12 cellular contexts compared by ENCODE assay signal in the genomic region with DNA sequence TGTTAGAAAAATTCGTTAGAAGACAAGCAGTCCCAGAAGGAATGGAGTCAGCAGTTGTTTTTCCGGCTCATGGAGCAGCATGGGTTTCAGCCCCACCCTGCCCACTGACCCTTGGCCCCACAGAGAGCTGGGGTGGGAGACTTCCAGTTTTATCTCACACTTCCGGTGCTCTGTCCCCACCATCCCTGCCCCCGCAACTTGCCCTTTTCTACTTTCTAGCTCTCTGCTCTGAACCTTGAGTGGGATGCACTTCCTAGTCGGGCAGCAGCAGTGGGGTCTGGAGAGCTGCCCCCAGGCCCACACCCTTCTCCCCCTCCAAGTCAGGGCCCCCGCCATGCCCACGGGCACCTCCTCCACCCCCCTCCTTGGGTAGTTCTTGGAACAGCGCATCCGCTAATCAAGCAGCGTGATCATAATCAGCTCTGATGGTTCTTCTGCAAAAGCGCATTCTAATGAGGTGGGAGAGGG.
DNase-seq lines count a peak whose midpoint lies in the region; ATAC-seq and TF ChIP-seq lines count a peak whose summit lies in the region.
"Had no signal": no experiment of that assay in that cellular context is flagged by ENCODE, and none has a peak within 500 bp of the region (broad histone marks: within the 10 kb centered on the region; RNA-seq: fewer than 3 reads in every experiment).

No MANE protein-coding gene starts in this region.

- H3K4me1 ChIP-seq in BLaER1 treated with 17β-estradiol and CSF1 and Interleukin-3, amounts not matched to agents 10 nM and 100 nM = peaks cover 28 to 51% (median 47%) of the 10 kb centered on the region in 10 experiments
- H3K4me1 ChIP-seq: pancreas had no signal

- no peaks in the 10 kb centered on the region for H4K20me1 ChIP-seq in BLaER1 treated with 17β-estradiol and CSF1 and Interleukin-3, amounts not matched to agents 10 nM and 100 nM
- H4K20me1 ChIP-seq in neural cell (ENCODE audit: insufficient read depth) = no peaks in the 10 kb centered on the region

- TF ChIP-seq CTCF in glutamatergic neuron (IDR thresholded peaks at IDR 0.05; ENCODE audit: partially characterized antibody, unreplicated experiment) = no peak
- TF ChIP-seq CTCF in neural cell (IDR thresholded peaks at IDR 0.05; ENCODE audit: poor library complexity, severe bottlenecking) = no peak

- TF ChIP-seq RAD21 in neural cell (conservative IDR thresholded peaks at IDR 0.05) = no peak

- DNase-seq in T-helper 17 cell = no peak
- DNase-seq in glutamatergic neuron = no peak
- DNase-seq in activated CD4-positive, alpha-beta T cell treated with anti-CD3 and anti-CD28 coated beads for 1 hour = no peak
- DNase-seq in OCI-M1 (lab: John Stamatoyannopoulos, UW) = no peak
- DNase-seq in caudate nucleus (lab: John Stamatoyannopoulos, UW) = no peak
- DNase-seq: pancreas had no signal

- no peaks in the 10 kb centered on the region for H3K9me3 ChIP-seq in BLaER1 treated with 17β-estradiol and CSF1 and Interleukin-3, amounts not matched to agents 10 nM and 100 nM (replicated peaks in 1 of 11)
- H3K9me3 ChIP-seq in T-helper 17 cell (ENCODE audit: control insufficient read depth, low read length, poor library complexity, severe bottlenecking) (no peaks in the 10 kb centered on the region), neural cell (ENCODE audit: low read length) (no peaks in the 10 kb centered on the region)
- H3K9me3 ChIP-seq: pancreas had no signal

- H3K4me2 ChIP-seq in BLaER1 treated with 17β-estradiol and CSF1 and Interleukin-3, amounts not matched to agents 10 nM and 100 nM = peak overlapping the region; percentile 80 to 96 (median 91)
- H3K4me2 ChIP-seq in neural cell (ENCODE audit: low read length) = peak overlapping the region; percentile 4

- no peaks in the 10 kb centered on the region for H3K9me2 ChIP-seq in neural cell (ENCODE audit: insufficient read depth, low read length)

- peak overlapping the region in 7 of 11 experiments; percentile 33 to 59 (median 42); a peak in 10 of 22 replicates for H3K9ac ChIP-seq in BLaER1 treated with 17β-estradiol and CSF1 and Interleukin-3, amounts not matched to agents 10 nM and 100 nM
- H3K9ac ChIP-seq in neural cell (ENCODE audit: low read length) = peak overlapping the region; percentile 51

- no peaks in the 10 kb centered on the region for H3K27me3 ChIP-seq in BLaER1 treated with 17β-estradiol and CSF1 and Interleukin-3, amounts not matched to agents 10 nM and 100 nM
- no peaks in the 10 kb centered on the region for H3K27me3 ChIP-seq in neural cell (ENCODE audit: insufficient read depth, low read depth, low read length)
- H3K27me3 ChIP-seq: pancreas had no signal

- peaks cover 9% of the 10 kb centered on the region for H3K9me3 Mint-ChIP-seq in glutamatergic neuron (ENCODE audit: unreplicated experiment)

- peak overlapping the region; percentile 29 for H3K27ac Mint-ChIP-seq in T-helper 17 cell
- peak overlapping the region; percentile 64 for H3K27ac Mint-ChIP-seq in glutamatergic neuron (ENCODE audit: unreplicated experiment)
- H3K27ac Mint-ChIP-seq: activated naive CD8-positive, alpha-beta T cell had no signal

- TF ChIP-seq EP300 in neural cell (conservative IDR thresholded peaks at IDR 0.05; ENCODE audit: poor library complexity, severe bottlenecking) = no peak

- H3K4me1 Mint-ChIP-seq in T-helper 17 cell (no peaks in the 10 kb centered on the region), glutamatergic neuron (ENCODE audit: low read depth, unreplicated experiment) (peaks cover 31% of the 10 kb centered on the region)

- H3K27me3 Mint-ChIP-seq in T-helper 17 cell (peaks cover 55% of the 10 kb centered on the region), glutamatergic neuron (ENCODE audit: unreplicated experiment) (peaks cover 15% of the 10 kb centered on the region)

- H3K36me3 Mint-ChIP-seq in T-helper 17 cell (ENCODE audit: low read depth) = no peaks in the 10 kb centered on the region
- no peaks in the 10 kb centered on the region for H3K36me3 Mint-ChIP-seq in glutamatergic neuron (ENCODE audit: unreplicated experiment)
- H3K36me3 Mint-ChIP-seq: activated naive CD8-positive, alpha-beta T cell had no signal

- H3K27ac ChIP-seq in BLaER1 treated with 17β-estradiol and CSF1 and Interleukin-3, amounts not matched to agents 10 nM and 100 nM = peak overlapping the region in 5 of 11 experiments; percentile 26 to 63 (median 53); a peak in 10 of 22 replicates
- H3K27ac ChIP-seq in neural cell (ENCODE audit: low read length) = peak overlapping the region; percentile 65
- H3K27ac ChIP-seq in caudate nucleus (ENCODE audit: low read depth, low read length) = no peak overlapping the region
- H3K27ac ChIP-seq: epithelial cell of prostate, pancreas had no signal

- no peak overlapping the region for H2AFZ ChIP-seq in neural cell (ENCODE audit: low read depth, low read length)

- ATAC-seq in T-helper 17 cell = no peak
- ATAC-seq in GM19467 (IDR thresholded peaks at IDR 0.05; ENCODE audit: unreplicated experiment) = no peak

- H3F3A ChIP-seq in neural cell (ENCODE audit: insufficient read depth, low read length, poor library complexity, severe bottlenecking) = no peaks in the 10 kb centered on the region

- no peaks in the 10 kb centered on the region for H3K79me2 ChIP-seq in neural cell (replicated peaks; ENCODE audit: insufficient read depth, low read length)

- H3K4me3 ChIP-seq in BLaER1 treated with 17β-estradiol and CSF1 and Interleukin-3, amounts not matched to agents 10 nM and 100 nM = peak overlapping the region in 8 of 10 experiments; percentile 4 to 63 (median 39); a peak in 14 of 20 replicates
- H3K4me3 ChIP-seq in neural cell (ENCODE audit: low read length) = peak overlapping the region; percentile 33
- H3K4me3 ChIP-seq: lung, pancreas had no signal

- no peak overlapping the region for H3K4me3 Mint-ChIP-seq in T-helper 17 cell
- H3K4me3 Mint-ChIP-seq in glutamatergic neuron (ENCODE audit: unreplicated experiment) = peak overlapping the region; percentile 71
- H3K4me3 Mint-ChIP-seq: activated naive CD8-positive, alpha-beta T cell had no signal

- H3K36me3 ChIP-seq in BLaER1 treated with 17β-estradiol and CSF1 and Interleukin-3, amounts not matched to agents 10 nM and 100 nM = no peaks in the 10 kb centered on the region
- H3K36me3 ChIP-seq in neural cell (ENCODE audit: insufficient read depth, low read length) = no peaks in the 10 kb centered on the region
- H3K36me3 ChIP-seq: pancreas had no signal

TF ChIP-seq in neural cell, 6 proteins besides CTCF, POLR2A, EP300 and RAD21:
- TF ChIP-seq, protein P1, sequence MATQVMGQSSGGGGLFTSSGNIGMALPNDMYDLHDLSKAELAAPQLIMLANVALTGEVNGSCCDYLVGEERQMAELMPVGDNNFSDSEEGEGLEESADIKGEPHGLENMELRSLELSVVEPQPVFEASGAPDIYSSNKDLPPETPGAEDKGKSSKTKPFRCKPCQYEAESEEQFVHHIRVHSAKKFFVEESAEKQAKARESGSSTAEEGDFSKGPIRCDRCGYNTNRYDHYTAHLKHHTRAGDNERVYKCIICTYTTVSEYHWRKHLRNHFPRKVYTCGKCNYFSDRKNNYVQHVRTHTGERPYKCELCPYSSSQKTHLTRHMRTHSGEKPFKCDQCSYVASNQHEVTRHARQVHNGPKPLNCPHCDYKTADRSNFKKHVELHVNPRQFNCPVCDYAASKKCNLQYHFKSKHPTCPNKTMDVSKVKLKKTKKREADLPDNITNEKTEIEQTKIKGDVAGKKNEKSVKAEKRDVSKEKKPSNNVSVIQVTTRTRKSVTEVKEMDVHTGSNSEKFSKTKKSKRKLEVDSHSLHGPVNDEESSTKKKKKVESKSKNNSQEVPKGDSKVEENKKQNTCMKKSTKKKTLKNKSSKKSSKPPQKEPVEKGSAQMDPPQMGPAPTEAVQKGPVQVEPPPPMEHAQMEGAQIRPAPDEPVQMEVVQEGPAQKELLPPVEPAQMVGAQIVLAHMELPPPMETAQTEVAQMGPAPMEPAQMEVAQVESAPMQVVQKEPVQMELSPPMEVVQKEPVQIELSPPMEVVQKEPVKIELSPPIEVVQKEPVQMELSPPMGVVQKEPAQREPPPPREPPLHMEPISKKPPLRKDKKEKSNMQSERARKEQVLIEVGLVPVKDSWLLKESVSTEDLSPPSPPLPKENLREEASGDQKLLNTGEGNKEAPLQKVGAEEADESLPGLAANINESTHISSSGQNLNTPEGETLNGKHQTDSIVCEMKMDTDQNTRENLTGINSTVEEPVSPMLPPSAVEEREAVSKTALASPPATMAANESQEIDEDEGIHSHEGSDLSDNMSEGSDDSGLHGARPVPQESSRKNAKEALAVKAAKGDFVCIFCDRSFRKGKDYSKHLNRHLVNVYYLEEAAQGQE (IDR thresholded peaks at IDR 0.05; ENCODE audit: borderline replicate concordance) = no peak
- no peak for TF ChIP-seq MXI1 (conservative IDR thresholded peaks at IDR 0.05; ENCODE audit: poor library complexity, severe bottlenecking)
- TF ChIP-seq SMC3 (conservative IDR thresholded peaks at IDR 0.05; ENCODE audit: poor library complexity) = no peak
- TF ChIP-seq EZH2 (IDR thresholded peaks at IDR 0.05; ENCODE audit: borderline replicate concordance, insufficient read depth, low read length, poor library complexity, severe bottlenecking) = no peak
- TF ChIP-seq TAF1 (IDR thresholded peaks at IDR 0.05; ENCODE audit: low read depth) = no peak
- no peak for TF ChIP-seq POLR2AphosphoS5 (IDR thresholded peaks at IDR 0.05)
